Comparison of ENCODE assay signal across 2 cellular contexts in the genomic region with DNA sequence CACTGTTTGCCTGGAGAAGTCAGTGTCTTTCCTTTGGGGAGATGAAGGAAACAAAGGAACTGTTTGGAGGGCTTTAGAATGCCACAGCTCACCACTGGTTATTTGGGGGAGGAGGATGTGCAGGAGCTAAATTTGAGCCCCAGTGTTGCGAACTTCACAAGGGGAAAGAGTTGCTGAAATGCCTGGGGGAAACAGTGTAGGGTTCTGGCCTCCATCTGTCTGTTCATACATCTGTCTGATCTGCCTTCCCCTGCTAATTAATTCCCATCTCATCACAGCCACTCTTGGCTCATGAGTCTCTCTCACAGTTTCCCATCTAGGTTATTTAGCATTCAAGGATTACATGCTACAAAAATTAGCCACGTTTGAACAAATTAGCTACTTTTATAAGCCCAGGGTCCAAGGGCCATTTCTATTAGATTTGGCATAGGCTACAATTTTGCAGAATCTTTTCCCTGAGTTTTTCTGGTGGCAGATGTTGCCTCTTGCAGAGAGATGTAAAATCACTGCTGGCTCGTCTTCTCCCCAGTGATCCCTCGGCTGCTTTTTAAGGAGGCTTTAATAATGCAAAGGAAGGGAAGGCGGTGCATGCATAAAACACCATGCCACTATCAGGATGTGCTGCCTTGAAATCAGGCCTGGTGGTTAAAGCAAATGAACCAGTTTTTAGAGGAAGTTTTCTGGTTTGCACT.
TF ChIP-seq lines count a peak whose summit lies in the region.

No MANE protein-coding gene starts in this region.

TF ChIP-seq in SK-N-SH, 30 proteins besides CTCF, POLR2A, EP300 and RAD21 (continued from another document):
- TF ChIP-seq USF2 (IDR thresholded peaks at IDR 0.05; ENCODE audit: borderline replicate concordance, low read depth, low read length) (no peak), GABPA (IDR thresholded peaks at IDR 0.05; ENCODE audit: low read depth) (no peak), GATA2 (CRISPR knock-in tag; IDR thresholded peaks at IDR 0.05) (peak; percentile 45; the same call in 1 of the 2 replicates), RFX5 (IDR thresholded peaks at IDR 0.05; ENCODE audit: low read length) (no peak), RXRA (IDR thresholded peaks at IDR 0.05; ENCODE audit: borderline replicate concordance, low read depth) (no peak), NFIC (IDR thresholded peaks at IDR 0.05; ENCODE audit: borderline replicate concordance) (no peak), FOSL2 (IDR thresholded peaks at IDR 0.05; ENCODE audit: borderline replicate concordance, low read depth) (no peak), MXI1 (IDR thresholded peaks at IDR 0.05; ENCODE audit: low read depth, low read length) (peak; percentile 23; the same call in 1 of the 2 replicates), IRF3 (IDR thresholded peaks at IDR 0.05; ENCODE audit: low read depth, low read length) (no peak), RCOR1 (IDR thresholded peaks at IDR 0.05; ENCODE audit: low read length) (peak; percentile 66), FOXM1 (IDR thresholded peaks at IDR 0.05; ENCODE audit: low read depth) (no peak)
TF ChIP-seq in SK-N-SH: peak in this region for 3.

TF ChIP-seq in SK-N-SH treated with all-trans-retinoic acid at 6 μM for 48 hours, 23 proteins besides CTCF, POLR2A, EP300 and RAD21 (continued from another document):
- TF ChIP-seq CREB5 (CRISPR knock-in tag; IDR thresholded peaks at IDR 0.05; ENCODE audit: low read depth), result no peak
- TF ChIP-seq SNAI2 (CRISPR knock-in tag; IDR thresholded peaks at IDR 0.05), result no peak
- no peak for TF ChIP-seq ZNF8 (CRISPR knock-in tag; IDR thresholded peaks at IDR 0.05)
TF ChIP-seq in SK-N-SH treated with all-trans-retinoic acid at 6 μM for 48 hours: peak in this region for 0.
